ENCODE assay signal across 1 cellular context in the genomic region with DNA sequence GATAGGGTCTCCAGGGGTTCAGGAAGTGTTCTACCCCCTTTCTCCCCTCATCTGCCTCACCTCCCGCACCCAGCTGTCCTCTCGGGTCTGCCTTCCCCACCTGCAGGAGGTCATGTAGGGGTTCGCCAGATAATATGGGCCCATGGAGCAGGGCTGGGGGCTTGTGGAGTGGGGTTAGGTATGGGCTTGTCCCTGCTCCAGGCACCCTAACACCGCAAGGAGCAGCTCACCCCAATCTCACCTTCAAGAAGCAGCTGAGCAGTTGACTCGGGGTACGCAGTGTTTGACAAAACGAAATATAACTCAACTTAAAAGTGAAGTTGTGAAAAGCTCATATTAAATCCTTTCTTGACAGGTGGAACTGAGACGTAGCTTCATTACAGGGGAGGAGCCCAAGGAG.
TF ChIP-seq lines count a peak whose summit lies in the region.

No MANE protein-coding gene starts in this region.

TF ChIP-seq in WTC11, 78 proteins besides CTCF, POLR2A, EP300 and RAD21 (continued from another document):
- TF ChIP-seq, protein P1, sequence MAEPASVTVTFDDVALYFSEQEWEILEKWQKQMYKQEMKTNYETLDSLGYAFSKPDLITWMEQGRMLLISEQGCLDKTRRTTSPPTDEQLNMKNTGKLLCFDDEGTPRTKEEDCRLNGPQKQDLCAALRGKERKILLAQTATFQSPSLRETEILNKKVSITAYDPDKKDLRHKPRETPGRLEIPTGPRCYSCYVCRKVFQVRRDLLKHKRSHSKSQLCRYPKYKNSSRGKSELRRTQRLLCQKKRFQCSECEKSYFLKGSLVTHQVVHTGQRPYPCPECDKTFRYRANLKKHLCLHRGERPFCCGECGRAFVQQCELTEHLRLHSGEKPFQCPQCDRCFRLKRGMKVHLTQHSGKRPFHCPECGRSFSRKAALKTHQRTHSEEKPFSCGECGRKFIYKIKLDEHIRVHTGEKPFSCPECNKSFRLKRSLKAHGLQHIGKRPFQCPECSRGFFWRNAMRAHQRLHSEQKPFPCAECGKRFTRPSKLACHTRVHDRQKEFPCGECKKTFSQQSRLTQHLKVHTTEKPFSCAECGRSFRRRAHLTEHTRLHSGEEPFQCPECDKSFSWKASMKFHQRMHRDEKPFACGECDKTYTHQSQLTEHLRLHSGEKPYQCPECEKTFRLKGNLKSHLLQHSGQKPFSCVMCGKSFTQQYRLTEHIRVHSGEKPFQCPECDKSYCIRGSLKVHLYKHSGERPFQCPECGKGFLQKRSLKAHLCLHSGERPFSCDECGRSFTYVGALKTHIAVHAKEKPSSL (CRISPR knock-in tag; conservative IDR thresholded peaks at IDR 0.05) = no peak
- TF ChIP-seq MYBL2 (CRISPR knock-in tag; IDR thresholded peaks at IDR 0.05) (no peak), NR3C1 (CRISPR knock-in tag; conservative IDR thresholded peaks at IDR 0.05; ENCODE audit: low read depth) (no peak), ZNF121 (CRISPR knock-in tag; IDR thresholded peaks at IDR 0.05) (no peak)
- TF ChIP-seq, protein P2, sequence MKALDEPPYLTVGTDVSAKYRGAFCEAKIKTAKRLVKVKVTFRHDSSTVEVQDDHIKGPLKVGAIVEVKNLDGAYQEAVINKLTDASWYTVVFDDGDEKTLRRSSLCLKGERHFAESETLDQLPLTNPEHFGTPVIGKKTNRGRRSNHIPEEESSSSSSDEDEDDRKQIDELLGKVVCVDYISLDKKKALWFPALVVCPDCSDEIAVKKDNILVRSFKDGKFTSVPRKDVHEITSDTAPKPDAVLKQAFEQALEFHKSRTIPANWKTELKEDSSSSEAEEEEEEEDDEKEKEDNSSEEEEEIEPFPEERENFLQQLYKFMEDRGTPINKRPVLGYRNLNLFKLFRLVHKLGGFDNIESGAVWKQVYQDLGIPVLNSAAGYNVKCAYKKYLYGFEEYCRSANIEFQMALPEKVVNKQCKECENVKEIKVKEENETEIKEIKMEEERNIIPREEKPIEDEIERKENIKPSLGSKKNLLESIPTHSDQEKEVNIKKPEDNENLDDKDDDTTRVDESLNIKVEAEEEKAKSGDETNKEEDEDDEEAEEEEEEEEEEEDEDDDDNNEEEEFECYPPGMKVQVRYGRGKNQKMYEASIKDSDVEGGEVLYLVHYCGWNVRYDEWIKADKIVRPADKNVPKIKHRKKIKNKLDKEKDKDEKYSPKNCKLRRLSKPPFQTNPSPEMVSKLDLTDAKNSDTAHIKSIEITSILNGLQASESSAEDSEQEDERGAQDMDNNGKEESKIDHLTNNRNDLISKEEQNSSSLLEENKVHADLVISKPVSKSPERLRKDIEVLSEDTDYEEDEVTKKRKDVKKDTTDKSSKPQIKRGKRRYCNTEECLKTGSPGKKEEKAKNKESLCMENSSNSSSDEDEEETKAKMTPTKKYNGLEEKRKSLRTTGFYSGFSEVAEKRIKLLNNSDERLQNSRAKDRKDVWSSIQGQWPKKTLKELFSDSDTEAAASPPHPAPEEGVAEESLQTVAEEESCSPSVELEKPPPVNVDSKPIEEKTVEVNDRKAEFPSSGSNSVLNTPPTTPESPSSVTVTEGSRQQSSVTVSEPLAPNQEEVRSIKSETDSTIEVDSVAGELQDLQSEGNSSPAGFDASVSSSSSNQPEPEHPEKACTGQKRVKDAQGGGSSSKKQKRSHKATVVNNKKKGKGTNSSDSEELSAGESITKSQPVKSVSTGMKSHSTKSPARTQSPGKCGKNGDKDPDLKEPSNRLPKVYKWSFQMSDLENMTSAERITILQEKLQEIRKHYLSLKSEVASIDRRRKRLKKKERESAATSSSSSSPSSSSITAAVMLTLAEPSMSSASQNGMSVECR (CRISPR knock-in tag; IDR thresholded peaks at IDR 0.05; ENCODE audit: borderline replicate concordance) = no peak
- TF ChIP-seq, protein P3, sequence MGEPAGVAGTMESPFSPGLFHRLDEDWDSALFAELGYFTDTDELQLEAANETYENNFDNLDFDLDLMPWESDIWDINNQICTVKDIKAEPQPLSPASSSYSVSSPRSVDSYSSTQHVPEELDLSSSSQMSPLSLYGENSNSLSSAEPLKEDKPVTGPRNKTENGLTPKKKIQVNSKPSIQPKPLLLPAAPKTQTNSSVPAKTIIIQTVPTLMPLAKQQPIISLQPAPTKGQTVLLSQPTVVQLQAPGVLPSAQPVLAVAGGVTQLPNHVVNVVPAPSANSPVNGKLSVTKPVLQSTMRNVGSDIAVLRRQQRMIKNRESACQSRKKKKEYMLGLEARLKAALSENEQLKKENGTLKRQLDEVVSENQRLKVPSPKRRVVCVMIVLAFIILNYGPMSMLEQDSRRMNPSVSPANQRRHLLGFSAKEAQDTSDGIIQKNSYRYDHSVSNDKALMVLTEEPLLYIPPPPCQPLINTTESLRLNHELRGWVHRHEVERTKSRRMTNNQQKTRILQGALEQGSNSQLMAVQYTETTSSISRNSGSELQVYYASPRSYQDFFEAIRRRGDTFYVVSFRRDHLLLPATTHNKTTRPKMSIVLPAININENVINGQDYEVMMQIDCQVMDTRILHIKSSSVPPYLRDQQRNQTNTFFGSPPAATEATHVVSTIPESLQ (CRISPR knock-in tag; IDR thresholded peaks at IDR 0.05) = no peak
TF ChIP-seq in WTC11: peak in this region for 0.
